In the genomic region with DNA sequence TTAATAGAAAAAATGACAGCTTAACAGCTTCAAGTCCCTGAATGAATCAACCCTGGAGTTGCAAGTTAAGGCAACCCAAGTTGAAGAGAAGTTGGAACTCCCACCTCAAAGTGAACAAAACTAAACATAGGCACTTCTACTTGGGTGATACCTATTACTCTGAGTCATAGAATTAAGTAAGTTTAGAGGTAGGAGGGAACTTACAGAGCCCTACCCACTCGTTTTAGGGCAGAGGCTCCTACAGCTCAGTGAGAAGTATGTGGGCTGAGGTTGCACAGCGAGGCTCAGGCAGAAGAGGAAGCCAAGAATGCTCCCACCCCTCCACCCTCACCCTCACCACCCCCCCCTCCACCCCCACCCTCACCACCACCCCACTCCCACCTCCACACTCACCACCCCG, we compare ENCODE assay signal across 9 cellular contexts.
DNase-seq lines count a peak whose midpoint lies in the region; ATAC-seq and TF ChIP-seq lines count a peak whose summit lies in the region.
"Had no signal": no experiment of that assay in that cellular context is flagged by ENCODE, and none has a peak within 500 bp of the region (broad histone marks: within the 10 kb centered on the region; RNA-seq: fewer than 3 reads in every experiment).

No MANE protein-coding gene starts in this region.

- peaks cover 54% of the 10 kb centered on the region for H3K36me3 Mint-ChIP-seq in activated naive CD4-positive, alpha-beta T cell treated with anti-CD3 and anti-CD28 coated beads, Interleukin-2, amount 10 ng/mL, durations not matched to agents 7 days and 5 days

- ATAC-seq in GM21576 (IDR thresholded peaks at IDR 0.05; ENCODE audit: unreplicated experiment) = peak; percentile 69

- CTCF ChIA-PET in activated naive CD4-positive, alpha-beta T cell treated with anti-CD3 and anti-CD28 coated beads, Interleukin-2, amount 10 ng/mL, durations not matched to agents 7 days and 5 days (lab: Charles Lee) = interaction anchor here (0.9 to 1.5 kb wide), 3 partner anchors 14 to 114 kb away, joined by 3 to 8 read pairs (median 3); no protein-coding TSS in a partner anchor

- DNase-seq in GM06990 (ENCODE audit: extremely low read depth, insufficient read length) (peak; percentile 66), NAMALWA (ENCODE audit: low spot score) (peak; percentile 5), NCI-H2196 (lab: John Stamatoyannopoulos, UW; ENCODE audit: unreplicated experiment) (no peak), AG20443 (ENCODE audit: low spot score) (no peak), NCI-H2081 (lab: John Stamatoyannopoulos, UW) (no peak)
- peak; percentile 68 for DNase-seq in activated naive CD4-positive, alpha-beta T cell treated with anti-CD3 and anti-CD28 coated beads, Interleukin-2, amount 10 ng/mL, durations not matched to agents 7 days and 5 days
- peak; percentile 51 for DNase-seq in stimulated activated naive CD4-positive, alpha-beta T cell treated with Interleukin-2 at 50 U/mL for 16 hours (lab: John Stamatoyannopoulos, UW)

- no peaks in the 10 kb centered on the region for H3K27me3 ChIP-seq in GM06990 (replicated peaks; ENCODE audit: control insufficient read depth, insufficient read depth, low read length)

- H3K36me3 ChIP-seq in GM06990 (ENCODE audit: control insufficient read depth, insufficient read depth, low read length) = peaks cover 1% of the 10 kb centered on the region

- no peaks in the 10 kb centered on the region for H3K9me3 Mint-ChIP-seq in activated naive CD4-positive, alpha-beta T cell treated with anti-CD3 and anti-CD28 coated beads, Interleukin-2, amount 10 ng/mL, durations not matched to agents 7 days and 5 days

- peaks cover 85% of the 10 kb centered on the region for H3K4me1 Mint-ChIP-seq in activated naive CD4-positive, alpha-beta T cell treated with anti-CD3 and anti-CD28 coated beads, Interleukin-2, amount 10 ng/mL, durations not matched to agents 7 days and 5 days

- no peak for TF ChIP-seq CTCF in GM06990 (IDR thresholded peaks at IDR 0.05; ENCODE audit: insufficient read depth, low read length, poor library complexity, severe bottlenecking)

- no peaks in the 10 kb centered on the region for H3K27me3 Mint-ChIP-seq in activated naive CD4-positive, alpha-beta T cell treated with anti-CD3 and anti-CD28 coated beads, Interleukin-2, amount 10 ng/mL, durations not matched to agents 7 days and 5 days

- H3K4me3 ChIP-seq in GM06990 (replicated peaks; ENCODE audit: low read depth, low read length) = no peak overlapping the region
- H3K4me3 ChIP-seq: lung had no signal

- peak overlapping the region; percentile 90 for H3K27ac Mint-ChIP-seq in activated naive CD4-positive, alpha-beta T cell treated with anti-CD3 and anti-CD28 coated beads, Interleukin-2, amount 10 ng/mL, durations not matched to agents 7 days and 5 days

- no peak overlapping the region for H3K4me3 Mint-ChIP-seq in activated naive CD4-positive, alpha-beta T cell treated with anti-CD3 and anti-CD28 coated beads, Interleukin-2, amount 10 ng/mL, durations not matched to agents 7 days and 5 days

Comparison
In these comparisons a context has a peak if more than half of its experiments do, and no peak if none do; other contexts are left out.
1. DNase-seq: peak in GM06990 (single experiment), NAMALWA (single experiment), activated naive CD4-positive, alpha-beta T cell treated with anti-CD3 and anti-CD28 coated beads, Interleukin-2, amount 10 ng/mL, durations not matched to agents 7 days and 5 days (single experiment) and stimulated activated naive CD4-positive, alpha-beta T cell treated with Interleukin-2 at 50 U/mL for 16 hours (single experiment); none in NCI-H2196 (single experiment), AG20443 (single experiment) and NCI-H2081 (0 of 2).